ENCODE assay signal across 11 cellular contexts in the genomic region with DNA sequence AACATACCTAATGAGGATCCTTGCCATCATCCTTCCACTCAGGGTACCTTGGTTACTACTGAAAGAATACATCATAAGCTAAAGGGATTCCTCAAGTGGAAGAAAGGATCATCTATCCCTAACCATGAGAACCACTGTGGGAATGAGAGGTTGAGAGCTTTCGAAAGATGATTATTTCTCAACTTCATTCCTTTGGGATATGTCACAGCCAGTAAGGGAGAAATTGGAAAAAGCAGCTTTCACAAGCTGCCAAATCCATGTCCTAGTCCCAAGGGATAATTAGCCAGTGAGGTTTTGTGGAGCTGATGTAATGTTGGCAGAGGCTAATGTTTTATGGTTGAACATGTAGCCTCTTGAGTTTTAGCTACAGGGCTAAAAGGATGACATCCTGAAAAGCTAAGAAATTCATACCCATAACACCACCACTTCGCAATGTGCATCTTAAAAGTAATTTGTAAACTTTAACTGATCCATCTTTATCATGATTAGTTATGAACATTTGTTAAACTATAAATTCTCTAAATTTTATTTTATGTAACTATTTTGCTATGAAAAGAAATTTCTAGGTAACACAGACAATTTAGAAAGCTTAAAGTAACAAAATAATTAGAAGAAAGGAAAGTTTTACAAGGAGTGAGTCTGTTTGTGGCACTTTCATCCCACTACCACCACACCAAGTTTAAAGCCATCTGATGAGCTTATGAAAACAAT.
DNase-seq lines count a peak whose midpoint lies in the region; ATAC-seq, FAIRE-seq and TF ChIP-seq lines count a peak whose summit lies in the region.
"Had no signal": no experiment of that assay in that cellular context is flagged by ENCODE, and none has a peak within 500 bp of the region (broad histone marks: within the 10 kb centered on the region; RNA-seq: fewer than 3 reads in every experiment).

No MANE protein-coding gene starts in this region.

- H3K27me3 Mint-ChIP-seq in activated T-helper 1 cell treated with anti-CD3 and anti-CD28 coated beads, Interleukin-12 subunit alpha, Interleukin-12 subunit beta, Interleukin-2, Interleukin-4 antibody, amounts not matched to agents 30 ng/mL and 10 ng/mL and 1 ng/mL, durations not matched to agents 14 hours and 24 hours and 36 hours (ENCODE audit: insufficient read depth) = no peaks in the 10 kb centered on the region
- no peaks in the 10 kb centered on the region for H3K27me3 Mint-ChIP-seq in stimulated activated memory B cell treated with anti-CD40 and anti-IgM and Interleukin-4, amounts not matched to agents 10 μg/mL and 1 μg/mL and 100 μg/mL, for 72 hours
- H3K27me3 Mint-ChIP-seq: activated naive CD8-positive, alpha-beta T cell; B cell had no signal

- no peak for FAIRE-seq in urothelium cell line (lab: Jason Lieb, UNC)

- DNase-seq in NCI-H2029 (lab: John Stamatoyannopoulos, UW) = peak; percentile 25
- DNase-seq in NCI-H2029 treated with DMSO at 0.1 percent for 48 hours (lab: John Stamatoyannopoulos, UW) = no peak
- peak; percentile 98 to 99 for DNase-seq in cardiac fibroblast (ENCODE audit: low read depth in 2 of 2)
- no peak for DNase-seq in lower lobe of right lung
- peak; percentile 68 for DNase-seq in urothelium cell line (ENCODE audit: low spot score)
- DNase-seq in NCI-H2081 treated with DMSO at 0.1 percent for 48 hours (lab: John Stamatoyannopoulos, UW) = no peak
- DNase-seq in activated T-helper 1 cell treated with anti-CD3 and anti-CD28 coated beads, Interleukin-12 subunit alpha, Interleukin-12 subunit beta, Interleukin-2, Interleukin-4 antibody, amounts not matched to agents 30 ng/mL and 10 ng/mL and 1 ng/mL, durations not matched to agents 14 hours and 24 hours and 36 hours (ENCODE audit: low spot score) = no peak
- DNase-seq: NCI-H524 treated with DMSO at 0.1 percent for 48 hours had no signal

- H3K9me3 Mint-ChIP-seq in activated T-helper 1 cell treated with anti-CD3 and anti-CD28 coated beads, Interleukin-12 subunit alpha, Interleukin-12 subunit beta, Interleukin-2, Interleukin-4 antibody, amounts not matched to agents 30 ng/mL and 10 ng/mL and 1 ng/mL, durations not matched to agents 14 hours and 24 hours and 36 hours = no peaks in the 10 kb centered on the region
- no peaks in the 10 kb centered on the region for H3K9me3 Mint-ChIP-seq in stimulated activated memory B cell treated with anti-CD40 and anti-IgM and Interleukin-4, amounts not matched to agents 10 μg/mL and 1 μg/mL and 100 μg/mL, for 72 hours

- H3K27ac Mint-ChIP-seq in activated T-helper 1 cell treated with anti-CD3 and anti-CD28 coated beads, Interleukin-12 subunit alpha, Interleukin-12 subunit beta, Interleukin-2, Interleukin-4 antibody, amounts not matched to agents 30 ng/mL and 10 ng/mL and 1 ng/mL, durations not matched to agents 14 hours and 24 hours and 36 hours = no peak overlapping the region
- H3K27ac Mint-ChIP-seq in stimulated activated memory B cell treated with anti-CD40 and anti-IgM and Interleukin-4, amounts not matched to agents 10 μg/mL and 1 μg/mL and 100 μg/mL, for 72 hours = no peak overlapping the region
- H3K27ac Mint-ChIP-seq: activated naive CD8-positive, alpha-beta T cell; B cell had no signal

- H3K36me3 ChIP-seq in lower lobe of right lung = no peaks in the 10 kb centered on the region

- peak; percentile 15 to 50 for ATAC-seq in lower lobe of right lung
- no peak for ATAC-seq in stimulated activated memory B cell treated with anti-CD40 and anti-IgM and Interleukin-4, amounts not matched to agents 10 μg/mL and 1 μg/mL and 100 μg/mL, for 72 hours

- H3K4me1 ChIP-seq in lower lobe of right lung = peaks cover 47% of the 10 kb centered on the region

- TF ChIP-seq CTCF in cardiac fibroblast (IDR thresholded peaks at IDR 0.05; ENCODE audit: low read depth, low read length) = no peak
- no peak for TF ChIP-seq CTCF in lower lobe of right lung (IDR thresholded peaks at IDR 0.05)

- H3K27me3 ChIP-seq in lower lobe of right lung (ENCODE audit: low read depth) = no peaks in the 10 kb centered on the region

- H3K4me3 Mint-ChIP-seq in activated T-helper 1 cell treated with anti-CD3 and anti-CD28 coated beads, Interleukin-12 subunit alpha, Interleukin-12 subunit beta, Interleukin-2, Interleukin-4 antibody, amounts not matched to agents 30 ng/mL and 10 ng/mL and 1 ng/mL, durations not matched to agents 14 hours and 24 hours and 36 hours = no peak overlapping the region
- no peak overlapping the region for H3K4me3 Mint-ChIP-seq in stimulated activated memory B cell treated with anti-CD40 and anti-IgM and Interleukin-4, amounts not matched to agents 10 μg/mL and 1 μg/mL and 100 μg/mL, for 72 hours
- H3K4me3 Mint-ChIP-seq: activated naive CD8-positive, alpha-beta T cell; B cell had no signal

- no peaks in the 10 kb centered on the region for H3K9me3 ChIP-seq in lower lobe of right lung

- H3K4me1 Mint-ChIP-seq in activated T-helper 1 cell treated with anti-CD3 and anti-CD28 coated beads, Interleukin-12 subunit alpha, Interleukin-12 subunit beta, Interleukin-2, Interleukin-4 antibody, amounts not matched to agents 30 ng/mL and 10 ng/mL and 1 ng/mL, durations not matched to agents 14 hours and 24 hours and 36 hours (ENCODE audit: low read depth) = peaks cover 8% of the 10 kb centered on the region
- H3K4me1 Mint-ChIP-seq in stimulated activated memory B cell treated with anti-CD40 and anti-IgM and Interleukin-4, amounts not matched to agents 10 μg/mL and 1 μg/mL and 100 μg/mL, for 72 hours = peaks cover 21% of the 10 kb centered on the region

- intact Hi-C loops in lower lobe of right lung (cut with DNase I) = no loop called here
- intact Hi-C loops in activated T-helper 1 cell treated with anti-CD3 and anti-CD28 coated beads, Interleukin-12 subunit alpha, Interleukin-12 subunit beta, Interleukin-2, Interleukin-4 antibody, amounts not matched to agents 30 ng/mL and 10 ng/mL and 1 ng/mL, durations not matched to agents 14 hours and 24 hours and 36 hours (cut with micrococcal nuclease) = loop anchor here (10.0 kb wide), 1 partner anchor 382 kb away; no protein-coding TSS in a partner anchor

- no peak overlapping the region for H3K4me3 ChIP-seq in cardiac fibroblast (replicated peaks in 1 of 2; ENCODE audit: low read depth in 2 of 2, low read length in 2 of 2)
- no peak overlapping the region for H3K4me3 ChIP-seq in lower lobe of right lung

- peaks cover 4% of the 10 kb centered on the region for H3K36me3 Mint-ChIP-seq in activated T-helper 1 cell treated with anti-CD3 and anti-CD28 coated beads, Interleukin-12 subunit alpha, Interleukin-12 subunit beta, Interleukin-2, Interleukin-4 antibody, amounts not matched to agents 30 ng/mL and 10 ng/mL and 1 ng/mL, durations not matched to agents 14 hours and 24 hours and 36 hours (ENCODE audit: low read depth)
- H3K36me3 Mint-ChIP-seq in stimulated activated memory B cell treated with anti-CD40 and anti-IgM and Interleukin-4, amounts not matched to agents 10 μg/mL and 1 μg/mL and 100 μg/mL, for 72 hours = peaks cover 8% of the 10 kb centered on the region

- peak overlapping the region; percentile 54 for H3K27ac ChIP-seq in lower lobe of right lung

Comparison
In these comparisons a context has a peak if more than half of its experiments do, and no peak if none do; other contexts are left out.
1. DNase-seq: peak in NCI-H2029 (single experiment), cardiac fibroblast (2 of 2) and urothelium cell line (single experiment); none in NCI-H2029 treated with DMSO at 0.1 percent for 48 hours (single experiment), lower lobe of right lung (single experiment), NCI-H2081 treated with DMSO at 0.1 percent for 48 hours (single experiment) and activated T-helper 1 cell treated with anti-CD3 and anti-CD28 coated beads, Interleukin-12 subunit alpha, Interleukin-12 subunit beta, Interleukin-2, Interleukin-4 antibody, amounts not matched to agents 30 ng/mL and 10 ng/mL and 1 ng/mL, durations not matched to agents 14 hours and 24 hours and 36 hours (single experiment).